In genomic region chr21:33441489-33442477, GRCh38 we compare ENCODE assay signal across 8 cellular contexts. TPM values are rescaled to one million over a fixed set of nuclear protein-coding genes. Genes with fewer than 3 reads are reported as not detected.
DNase-seq lines count a peak whose midpoint lies in the region; ATAC-seq and TF ChIP-seq lines count a peak whose summit lies in the region.

No MANE protein-coding gene starts in this region.

- intact Hi-C loops in mucosa of descending colon (cut with DNase I, micrococcal nuclease), result loop anchor here in 1 of 2 donors (10.0 kb wide), 1 partner anchor 237 kb away; no protein-coding TSS in a partner anchor

- peak; percentile 70 for DNase-seq in ELR (ENCODE audit: low read depth)
- DNase-seq in NCI-H1092 treated with DMSO at 0.1 percent for 48 hours (lab: John Stamatoyannopoulos, UW), result peak; percentile 66
- peak; percentile 59 for DNase-seq in astrocyte of the hippocampus (ENCODE audit: low read depth, low spot score)
- peak; percentile 58 to 69 (median 62) for DNase-seq in mucosa of descending colon
- DNase-seq in NCI-H1930 (lab: John Stamatoyannopoulos, UW), result no peak
- DNase-seq in activated CD4-positive, CD25-positive, alpha-beta regulatory T cell treated with anti-CD3 and anti-CD28 coated beads, Interleukin-2, amount 50 U/mL, for 72 hours, result no peak
- no peak for DNase-seq in NCI-H82 treated with DMSO at 0.1 percent for 48 hours (lab: John Stamatoyannopoulos, UW; ENCODE audit: unreplicated experiment)

- peak; percentile 69 for ATAC-seq in GM21723 (IDR thresholded peaks at IDR 0.05; ENCODE audit: unreplicated experiment)
- peak; percentile 91 for ATAC-seq in mucosa of descending colon

- H3K9me3 ChIP-seq in mucosa of descending colon, result no peaks in the 10 kb centered on the region

- no peaks in the 10 kb centered on the region for H3K4me1 ChIP-seq in mucosa of descending colon (ENCODE audit: low read depth)

- no peak overlapping the region for H3K4me3 ChIP-seq in mucosa of descending colon

- H3K36me3 ChIP-seq in mucosa of descending colon (ENCODE audit: low read depth), result no peaks in the 10 kb centered on the region

- TF ChIP-seq CTCF in mucosa of descending colon (IDR thresholded peaks at IDR 0.05), result no peak

RNA-seq across cellular contexts. Expression of gene TMEM50B, which starts 38.0 kb away (rescaled TPM):
- total RNA-seq in mucosa of descending colon, result 10 to 100 TPM; 40.5 to 53.1 (median 42.2) TPM

RNA-seq across cellular contexts. Expression of gene IFNGR2, which starts 38.6 kb away (rescaled TPM):
- total RNA-seq in mucosa of descending colon, result 100 to 1,000 TPM in 1 of 3 donors, 10 to 100 TPM in 2; 56.3 to 155 (median 87.8) TPM

RNA-seq across cellular contexts. Expression of gene DNAJC28, which starts 49.7 kb away (rescaled TPM):
- total RNA-seq in mucosa of descending colon, result 1 to 10 TPM; 1.9 to 3.0 (median 2.9) TPM

Comparison
In these comparisons a context has a peak if more than half of its experiments do, and no peak if none do; other contexts are left out.
1. DNase-seq: peak in ELR (single experiment), NCI-H1092 treated with DMSO at 0.1 percent for 48 hours (single experiment), astrocyte of the hippocampus (single experiment) and mucosa of descending colon (3 of 3); none in NCI-H1930 (0 of 2), activated CD4-positive, CD25-positive, alpha-beta regulatory T cell treated with anti-CD3 and anti-CD28 coated beads, Interleukin-2, amount 50 U/mL, for 72 hours (single experiment) and NCI-H82 treated with DMSO at 0.1 percent for 48 hours (single experiment).